ENCODE assay signal across 11 cellular contexts in the genomic region with DNA sequence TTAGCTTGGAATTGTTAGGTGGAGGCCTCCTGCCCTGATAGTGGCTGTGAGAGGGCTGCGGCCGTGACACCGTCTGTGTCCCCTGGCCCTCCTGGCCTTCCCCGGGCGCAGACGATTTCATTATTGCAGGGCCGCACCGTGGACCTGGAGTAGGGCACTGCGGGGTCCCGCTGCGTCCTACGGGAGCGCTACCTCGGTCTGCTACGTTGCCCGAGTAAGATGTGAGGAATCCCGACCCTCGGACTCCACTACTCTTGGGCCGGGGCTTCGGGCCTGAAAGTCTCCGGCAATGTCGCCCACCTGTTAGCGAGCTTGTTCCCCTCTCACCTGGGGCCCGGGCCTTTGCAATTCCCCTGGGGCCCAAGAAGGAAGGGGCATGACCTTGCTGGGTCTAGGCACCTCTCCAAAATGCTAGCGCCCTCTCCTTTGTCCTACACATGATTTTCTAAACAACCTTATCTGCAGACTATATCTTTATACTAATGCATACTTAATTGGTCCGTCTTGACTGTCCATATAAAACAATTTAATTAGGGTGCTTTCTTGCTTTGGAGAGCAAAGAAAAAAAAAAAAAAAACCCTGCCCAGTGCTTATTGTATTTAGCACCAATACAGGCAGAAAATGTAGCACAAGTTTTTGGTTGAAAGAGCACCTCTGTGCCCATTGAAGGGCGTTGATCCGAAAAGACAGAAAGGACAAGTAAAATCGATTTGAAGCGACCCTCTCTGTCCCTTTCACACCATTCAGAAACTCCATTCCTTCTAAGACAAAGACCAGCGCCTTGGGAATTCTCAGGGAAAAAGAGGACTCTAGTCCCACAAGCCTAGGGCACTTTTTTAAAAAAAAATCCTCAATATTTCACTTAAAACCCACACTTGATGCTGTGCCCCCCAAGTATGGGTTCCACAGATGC. TPM values are rescaled to one million over a fixed set of nuclear protein-coding genes. Genes with fewer than 3 reads are reported as not detected.
DNase-seq lines count a peak whose midpoint lies in the region; TF ChIP-seq lines count a peak whose summit lies in the region.
"Had no signal": no experiment of that assay in that cellular context is flagged by ENCODE, and none has a peak within 500 bp of the region (broad histone marks: within the 10 kb centered on the region; RNA-seq: fewer than 3 reads in every experiment).

No MANE protein-coding gene starts in this region.

- no peaks in the 10 kb centered on the region for H3K9me3 ChIP-seq in transverse colon

- peaks cover 5% of the 10 kb centered on the region for H3K9me3 Mint-ChIP-seq in activated CD4-positive, alpha-beta T cell treated with anti-CD3 and anti-CD28 coated beads, Interleukin-2, amount 10 ng/mL, durations not matched to agents 24 days and 14 days
- H3K9me3 Mint-ChIP-seq in nephron, result no peaks in the 10 kb centered on the region
- H3K9me3 Mint-ChIP-seq: activated naive CD4-positive, alpha-beta T cell treated with anti-CD3 and anti-CD28 coated beads, Interleukin-2, amount 10 ng/mL, durations not matched to agents 7 days and 5 days had no signal

- H3K36me3 Mint-ChIP-seq in activated CD4-positive, alpha-beta T cell treated with anti-CD3 and anti-CD28 coated beads, Interleukin-2, amount 10 ng/mL, durations not matched to agents 24 days and 14 days (ENCODE audit: low read depth), result peaks cover 3% of the 10 kb centered on the region
- no peaks in the 10 kb centered on the region for H3K36me3 Mint-ChIP-seq in nephron (ENCODE audit: low read depth)

- H3K27me3 Mint-ChIP-seq in activated CD4-positive, alpha-beta T cell treated with anti-CD3 and anti-CD28 coated beads, Interleukin-2, amount 10 ng/mL, durations not matched to agents 24 days and 14 days, result peaks cover 74% of the 10 kb centered on the region
- H3K27me3 Mint-ChIP-seq in nephron (ENCODE audit: low read depth), result peaks cover 22% of the 10 kb centered on the region

- TF ChIP-seq POLR2A in transverse colon (IDR thresholded peaks at IDR 0.05), result no peak

- WGBS in transverse colon (ENCODE audit: low coverage in 1 of 2), 2 donors, result 61 to 71% methylated on average over 6 to 29 of the region's 31 CpGs

- H3K4me1 ChIP-seq in transverse colon, result peaks cover 0 to 46% (median 11%) of the 10 kb centered on the region in 4 donors

- intact Hi-C loops in activated CD4-positive, alpha-beta T cell treated with anti-CD3 and anti-CD28 coated beads, Interleukin-2, amount 10 ng/mL, durations not matched to agents 24 days and 14 days (cut with micrococcal nuclease), result no loop called here
- intact Hi-C loops in transverse colon (cut with DNase I; ENCODE audit: low total_unique reads), result no loop called here

- peak overlapping the region; percentile 81 to 91 (median 88) for H3K27ac ChIP-seq in transverse colon

- no peak for TF ChIP-seq EP300 in transverse colon (IDR thresholded peaks at IDR 0.05; ENCODE audit: low read depth)

- no peaks in the 10 kb centered on the region for H3K36me3 ChIP-seq in transverse colon

- H3K4me3 Mint-ChIP-seq in activated CD4-positive, alpha-beta T cell treated with anti-CD3 and anti-CD28 coated beads, Interleukin-2, amount 10 ng/mL, durations not matched to agents 24 days and 14 days, result no peak overlapping the region
- peak overlapping the region; percentile 94 to 100 (median 98) for H3K4me3 Mint-ChIP-seq in nephron
- H3K4me3 Mint-ChIP-seq: activated naive CD4-positive, alpha-beta T cell treated with anti-CD3 and anti-CD28 coated beads, Interleukin-2, amount 10 ng/mL, durations not matched to agents 7 days and 5 days had no signal

- no peak for TF ChIP-seq CTCF in fibroblast of villous mesenchyme (IDR thresholded peaks at IDR 0.05; ENCODE audit: insufficient read depth, low read depth, low read length)
- TF ChIP-seq CTCF in nephron (IDR thresholded peaks at IDR 0.05; ENCODE audit: unreplicated experiment in 3 of 3), result no peak
- TF ChIP-seq CTCF in transverse colon (IDR thresholded peaks at IDR 0.05), result no peak

- H3K4me1 Mint-ChIP-seq in activated CD4-positive, alpha-beta T cell treated with anti-CD3 and anti-CD28 coated beads, Interleukin-2, amount 10 ng/mL, durations not matched to agents 24 days and 14 days, result no peaks in the 10 kb centered on the region
- peaks cover 62% of the 10 kb centered on the region for H3K4me1 Mint-ChIP-seq in nephron
- H3K4me1 Mint-ChIP-seq: activated naive CD4-positive, alpha-beta T cell treated with anti-CD3 and anti-CD28 coated beads, Interleukin-2, amount 10 ng/mL, durations not matched to agents 7 days and 5 days had no signal

- peak overlapping the region; percentile 94 for H3K4me3 ChIP-seq in fibroblast of villous mesenchyme (ENCODE audit: low read depth, low read length)
- peak overlapping the region in 2 of 4 donors; percentile 34 to 66 for H3K4me3 ChIP-seq in transverse colon

- in situ Hi-C loops in transverse colon (cut with MboI; ENCODE audit: low pct_ligation_motif_present in 1 of 4, low pct_unique_long_range_greater_than_20kb in 1 of 4, low sequenced_read_pairs in 3 of 4), result loop anchor here in 2 of 4 donors (10.0 to 25.0 kb wide), 2 partner anchors 914 to 1059 kb away; no protein-coding TSS in a partner anchor

- peaks cover 88% of the 10 kb centered on the region for H3K27me3 ChIP-seq in transverse colon

- peak; percentile 19 for DNase-seq in activated CD4-positive, alpha-beta T cell treated with anti-CD3 and anti-CD28 coated beads, Interleukin-2, amount 10 ng/mL, durations not matched to agents 24 days and 14 days
- no peak for DNase-seq in activated CD4-positive, alpha-beta T cell treated with anti-CD3 and anti-CD28 coated beads for 4 hours
- DNase-seq in fibroblast of villous mesenchyme (ENCODE audit: low read depth), result no peak
- no peak for DNase-seq in transverse colon
- DNase-seq in stimulated activated naive CD4-positive, alpha-beta T cell (lab: John Stamatoyannopoulos, UW), result no peak
- DNase-seq in hippocampal formation (lab: John Stamatoyannopoulos, UW), result no peak
- DNase-seq in activated CD4-positive, alpha-beta T cell treated with anti-CD3 and anti-CD28 coated beads, Interleukin-2, amount 50 U/mL, for 1 hour, result no peak
- DNase-seq: activated naive CD4-positive, alpha-beta T cell treated with anti-CD3 and anti-CD28 coated beads, Interleukin-2, amount 10 ng/mL, durations not matched to agents 7 days and 5 days; NCI-H510A treated with DMSO at 0.1 percent for 48 hours; stimulated activated CD4-positive, alpha-beta T cell treated with anti-CD3 and anti-CD28 coated beads, Interleukin-12 subunit alpha, Interleukin-12 subunit beta, amount 100 ng/mL, for 4 hours had no signal

- peak overlapping the region; percentile 20 for H3K27ac Mint-ChIP-seq in activated CD4-positive, alpha-beta T cell treated with anti-CD3 and anti-CD28 coated beads, Interleukin-2, amount 10 ng/mL, durations not matched to agents 24 days and 14 days
- peak overlapping the region; percentile 98 to 99 (median 99) for H3K27ac Mint-ChIP-seq in nephron
- H3K27ac Mint-ChIP-seq: activated naive CD4-positive, alpha-beta T cell treated with anti-CD3 and anti-CD28 coated beads, Interleukin-2, amount 10 ng/mL, durations not matched to agents 7 days and 5 days had no signal

RNA-seq across cellular contexts. Expression of gene NR2F2, which starts 7.0 kb away (rescaled TPM):
- not detected in 2 replicates for total RNA-seq in activated CD4-positive, alpha-beta T cell treated with anti-CD3 and anti-CD28 coated beads, Interleukin-2, amount 10 ng/mL, durations not matched to agents 24 days and 14 days
- total RNA-seq in fibroblast of villous mesenchyme (73.1 and 96.3 TPM in 2 replicates), transverse colon (10 to 100 TPM; 11.3 to 29.5 (median 18.4) TPM)

Comparison
In these comparisons a context has a peak if more than half of its experiments do, and no peak if none do; other contexts are left out.
1. RNA of gene NR2F2, which starts 7.0 kb away (total RNA-seq): 73.1 to 96.3 TPM in fibroblast of villous mesenchyme and 11.3 to 29.5 TPM in transverse colon; not detected in activated CD4-positive, alpha-beta T cell treated with anti-CD3 and anti-CD28 coated beads, Interleukin-2, amount 10 ng/mL, durations not matched to agents 24 days and 14 days; every median in the first group is over 10 times any median in the second.